ENCODE assay signal across 17 cellular contexts in the genomic region with DNA sequence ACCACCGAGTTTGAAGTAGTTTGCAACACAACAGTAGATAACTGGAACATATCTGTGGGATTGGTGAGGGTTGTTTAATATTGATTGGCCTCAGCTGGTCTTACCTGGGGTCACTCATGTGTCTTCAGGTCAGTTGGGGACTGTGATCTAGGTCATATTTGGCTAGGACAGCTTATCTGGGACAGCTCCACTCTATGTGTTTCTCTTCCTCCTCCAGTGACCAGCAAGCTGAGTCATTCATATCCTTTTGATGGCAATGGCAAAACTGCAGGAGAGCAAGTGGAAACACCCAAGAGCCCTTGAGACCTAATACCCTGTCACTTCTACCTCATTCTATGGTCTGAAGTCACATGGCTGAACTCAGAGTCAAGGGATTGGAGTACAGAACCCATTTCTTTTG. TPM values are rescaled to one million over a fixed set of nuclear protein-coding genes. Genes with fewer than 3 reads are reported as not detected.
DNase-seq lines count a peak whose midpoint lies in the region; ATAC-seq, FAIRE-seq and TF ChIP-seq lines count a peak whose summit lies in the region.
"Not testable (repeated sequence)": the region's sequence is repeated elsewhere in the genome, so short reads cannot be mapped to it uniquely, and the experiment has no call there.
"Had no signal": no experiment of that assay in that cellular context is flagged by ENCODE, and none has a peak within 500 bp of the region (broad histone marks: within the 10 kb centered on the region; RNA-seq: fewer than 3 reads in every experiment).

No MANE protein-coding gene starts in this region.

- not testable (repeated sequence) for TF ChIP-seq CTCF in A549 (IDR thresholded peaks at IDR 0.05); left lung (IDR thresholded peaks at IDR 0.05)

- not testable (repeated sequence) for H3K27me3 ChIP-seq in left lung

- not testable (repeated sequence) for DNase-seq in A549 (ENCODE audit: low read depth in 1 of 2, low spot score in 1 of 2); left lung

- not testable (repeated sequence) for H3K4me2 ChIP-seq in A549

- not testable (repeated sequence) for H3K36me3 ChIP-seq in left lung

- H3K9me3 ChIP-seq in A549, left lung: not testable (repeated sequence)

- not testable (repeated sequence) for TF ChIP-seq RAD21 in A549 (conservative IDR thresholded peaks at IDR 0.05 in 1 of 2, IDR thresholded peaks at IDR 0.05 in 1 of 2)

- WGBS in A549 (ENCODE audit: missing lambda C conversion rate) = 0% methylated on average over 1 of the region's 1 CpG

- TF ChIP-seq EP300 in A549 (IDR thresholded peaks at IDR 0.05) = not testable (repeated sequence)

- intact Hi-C loops in left lung (cut with DNase I) = not testable (repeated sequence)

- ATAC-seq in A549 = not testable (repeated sequence)
- peak; percentile 28 for ATAC-seq in GM18520 (IDR thresholded peaks at IDR 0.05; ENCODE audit: unreplicated experiment)
- peak; percentile 37 for ATAC-seq in GM19395 (IDR thresholded peaks at IDR 0.05; ENCODE audit: unreplicated experiment)
- peak; percentile 40 for ATAC-seq in GM21786 (IDR thresholded peaks at IDR 0.05; ENCODE audit: unreplicated experiment)
- peak; percentile 49 for ATAC-seq in HG02852 (IDR thresholded peaks at IDR 0.05; ENCODE audit: unreplicated experiment)
- peak; percentile 50 for ATAC-seq in HG03108 (IDR thresholded peaks at IDR 0.05; ENCODE audit: unreplicated experiment)
- ATAC-seq in HG03520 (IDR thresholded peaks at IDR 0.05; ENCODE audit: unreplicated experiment) = peak; percentile 39
- peak; percentile 76 for ATAC-seq in left lung

- FAIRE-seq in A549 (lab: Jason Lieb, UNC) = peak; percentile 88

- POLR2A ChIA-PET in A549 (lab: Yijun Ruan, JAX) = not testable (repeated sequence)

- not testable (repeated sequence) for TF ChIP-seq POLR2A in A549 (IDR thresholded peaks at IDR 0.05; ENCODE audit: low read length)

- CTCF ChIA-PET in A549 (lab: Yijun Ruan, JAX) = not testable (repeated sequence)

- H3K27ac ChIP-seq in A549, left lung: not testable (repeated sequence)

- not testable (repeated sequence) for H3K4me3 ChIP-seq in A549, left lung

- not testable (repeated sequence) for H3K4me1 ChIP-seq in A549, left lung

RNA-seq across cellular contexts. Expression of gene OTOL1, which starts 5.8 kb away (rescaled TPM):
- polyA plus RNA-seq in A549 (2011; rRNA removed) (not detected in 2 replicates), A549 (2017; fragmentation: RNase III; extraction: RNeasy Plus Mini Kit Qiagen cat#74134 plus additional on column Dnase treatment) (not detected in 3 replicates)
- not detected in 2 replicates for polyA plus RNA-seq in A549 (2012; cell fraction: cytosol; rRNA removed)
- not detected in 2 replicates for polyA plus RNA-seq in A549 (2012; cell fraction: nucleus; rRNA removed)
- polyA minus RNA-seq in A549 (2011; rRNA and poly(A)+ RNA removed) = not detected in 2 replicates
- total RNA-seq in left lung = not detected
- total RNA-seq: activated T-cell treated with anti-CD3 and anti-CD28 coated beads, Interleukin-2, amount 50 U/mL, for 4 hours; CD4-positive, CD25-positive, alpha-beta regulatory T cell; fibroblast of lung; GM23338; left ventricle myocardium superior; natural killer cell; omental fat pad; skeletal muscle tissue; tibial nerve had no signal
- polyA plus RNA-seq: CD4-positive, CD25-positive, alpha-beta regulatory T cell; fibroblast of lung; GM23338 had no signal
